ENCODE assay signal across 9 cellular contexts in genomic region chr3:106457278-106458210, GRCh38.
DNase-seq lines count a peak whose midpoint lies in the region; ATAC-seq and TF ChIP-seq lines count a peak whose summit lies in the region.
"Had no signal": no experiment of that assay in that cellular context is flagged by ENCODE, and none has a peak within 500 bp of the region (broad histone marks: within the 10 kb centered on the region; RNA-seq: fewer than 3 reads in every experiment).

No MANE protein-coding gene starts in this region.

- no peaks in the 10 kb centered on the region for H3K27me3 Mint-ChIP-seq in progenitor cell of endocrine pancreas

- no peaks in the 10 kb centered on the region for H4K20me1 ChIP-seq in OCI-LY3 (ENCODE audit: insufficient read depth, low read length)

- H3K4me3 ChIP-seq in OCI-LY3 (ENCODE audit: low read length) (no peak overlapping the region), choroid plexus epithelial cell (ENCODE audit: low read depth, low read length) (no peak overlapping the region), prostate gland (no peak overlapping the region)

- no peak overlapping the region for H2AFZ ChIP-seq in OCI-LY3 (ENCODE audit: low read depth, low read length)

- no peaks in the 10 kb centered on the region for H3K27me3 ChIP-seq in OCI-LY3 (ENCODE audit: low read depth, low read length)
- no peaks in the 10 kb centered on the region for H3K27me3 ChIP-seq in prostate gland (replicated peaks; ENCODE audit: insufficient read depth)

- H3K9me3 Mint-ChIP-seq in progenitor cell of endocrine pancreas (ENCODE audit: low read depth): no peaks in the 10 kb centered on the region

- ATAC-seq in GM19467 (IDR thresholded peaks at IDR 0.05; ENCODE audit: unreplicated experiment) (peak; percentile 97), HG03439 (IDR thresholded peaks at IDR 0.05; ENCODE audit: unreplicated experiment) (peak; percentile 93)

- no peaks in the 10 kb centered on the region for H3K36me3 ChIP-seq in OCI-LY3 (replicated peaks; ENCODE audit: low read depth, low read length)
- no peaks in the 10 kb centered on the region for H3K36me3 ChIP-seq in prostate gland

- no peak overlapping the region for H3K27ac Mint-ChIP-seq in progenitor cell of endocrine pancreas
- H3K27ac Mint-ChIP-seq: nephron had no signal

- H3K4me3 Mint-ChIP-seq in progenitor cell of endocrine pancreas (ENCODE audit: low read depth): no peak overlapping the region
- H3K4me3 Mint-ChIP-seq: nephron had no signal

- no peaks in the 10 kb centered on the region for H3K4me1 Mint-ChIP-seq in progenitor cell of endocrine pancreas (ENCODE audit: low read depth)

- no peak for TF ChIP-seq POLR2A in prostate gland (IDR thresholded peaks at IDR 0.05)

- intact Hi-C loops in prostate gland (cut with DNase I): no loop called here

- H3K36me3 Mint-ChIP-seq in progenitor cell of endocrine pancreas (ENCODE audit: insufficient read depth): no peaks in the 10 kb centered on the region

- DNase-seq in GM04503 (ENCODE audit: low read depth): peak; percentile 88
- DNase-seq in choroid plexus epithelial cell (ENCODE audit: low read depth): peak; percentile 84
- DNase-seq in prostate gland (ENCODE audit: low spot score): peak; percentile 83
- DNase-seq in progenitor cell of endocrine pancreas (ENCODE audit: low spot score, unreplicated experiment): no peak
- no peak for DNase-seq in NCI-H1417 treated with DMSO at 0.1 percent for 48 hours (lab: John Stamatoyannopoulos, UW)

- no peak overlapping the region for H3K9ac ChIP-seq in OCI-LY3 (ENCODE audit: low read length)

- 51% methylated on average over 3 of the region's 3 CpGs for WGBS in prostate gland

- no peak overlapping the region for H3K27ac ChIP-seq in OCI-LY3 (ENCODE audit: low read length)
- no peak overlapping the region for H3K27ac ChIP-seq in prostate gland

- no peaks in the 10 kb centered on the region for H3K79me2 ChIP-seq in OCI-LY3 (ENCODE audit: low read length)

- TF ChIP-seq CTCF in OCI-LY3 (IDR thresholded peaks at IDR 0.05; ENCODE audit: low read depth, low read length) (no peak), choroid plexus epithelial cell (conservative IDR thresholded peaks at IDR 0.05; ENCODE audit: low read depth, low read length) (no peak), prostate gland (IDR thresholded peaks at IDR 0.05) (no peak), progenitor cell of endocrine pancreas (IDR thresholded peaks at IDR 0.05; ENCODE audit: unreplicated experiment) (no peak)

- peak overlapping the region; percentile 28; the same call in 1 of the 2 replicates for H3K4me2 ChIP-seq in OCI-LY3 (ENCODE audit: low read length)

- H3K4me1 ChIP-seq in OCI-LY3 (ENCODE audit: low read length): peaks cover 11% of the 10 kb centered on the region
- H3K4me1 ChIP-seq in prostate gland (replicated peaks): no peaks in the 10 kb centered on the region

- H3K9me3 ChIP-seq in OCI-LY3 (ENCODE audit: insufficient read depth, low read length) (no peaks in the 10 kb centered on the region), prostate gland (no peaks in the 10 kb centered on the region)

Comparison
In these comparisons a context has a peak if more than half of its experiments do, and no peak if none do; other contexts are left out.
1. DNase-seq: peak in GM04503 (single experiment), choroid plexus epithelial cell (single experiment) and prostate gland (single experiment); none in progenitor cell of endocrine pancreas (single experiment) and NCI-H1417 treated with DMSO at 0.1 percent for 48 hours (single experiment).